9 cellular contexts compared by ENCODE assay signal in the genomic region with DNA sequence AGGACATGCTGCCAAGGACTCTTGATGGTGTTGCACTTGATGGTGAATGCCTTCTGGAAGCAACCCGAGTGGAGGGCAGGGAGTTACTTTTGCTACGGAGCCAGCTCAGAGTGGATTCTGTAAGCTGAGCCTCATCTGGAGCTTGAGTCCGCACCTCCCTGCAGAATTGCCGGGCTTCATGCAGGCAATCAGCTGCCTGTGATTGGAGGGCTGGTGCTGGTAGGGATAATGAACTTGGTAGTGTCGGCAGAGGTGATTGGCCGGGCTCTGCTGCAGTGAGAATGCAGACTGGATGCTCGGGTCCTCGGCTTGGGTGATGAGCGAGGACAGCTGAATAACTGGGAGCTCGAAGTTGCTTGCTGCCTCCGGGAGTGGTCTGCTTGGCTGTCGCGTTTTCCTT. TPM values are rescaled to one million over a fixed set of nuclear protein-coding genes. Genes with fewer than 3 reads are reported as not detected.
A peak's percentile ranks its signal among the peaks of the same experiment; 100 is the strongest.
DNase-seq lines count a peak whose midpoint lies in the region; ATAC-seq and TF ChIP-seq lines count a peak whose summit lies in the region.
"Had no signal": no experiment of that assay in that cellular context is flagged by ENCODE, and none has a peak within 500 bp of the region (broad histone marks: within the 10 kb centered on the region; RNA-seq: fewer than 3 reads in every experiment).

No MANE protein-coding gene starts in this region.

- no peaks in the 10 kb centered on the region for H3K27me3 Mint-ChIP-seq in T-helper 17 cell
- no peaks in the 10 kb centered on the region for H3K27me3 Mint-ChIP-seq in activated T-helper 2 cell treated with anti-CD3 and anti-CD28 coated beads, Interferon-gamma antibody, Interleukin-2, Interleukin-4, amounts not matched to agents 10 μg/mL and 5 μg/mL and 100 μg/mL, durations not matched to agents 14 hours and 24 hours and 36 hours (ENCODE audit: low read depth)

- H3K27ac Mint-ChIP-seq in T-helper 17 cell, result peak overlapping the region; percentile 94
- no peak overlapping the region for H3K27ac Mint-ChIP-seq in activated T-helper 2 cell treated with anti-CD3 and anti-CD28 coated beads, Interferon-gamma antibody, Interleukin-2, Interleukin-4, amounts not matched to agents 10 μg/mL and 5 μg/mL and 100 μg/mL, durations not matched to agents 14 hours and 24 hours and 36 hours

- peak overlapping the region; percentile 38 for H3K4me3 ChIP-seq in left ventricle myocardium inferior
- H3K4me3 ChIP-seq in sigmoid colon, result peak overlapping the region in 3 of 4 donors; percentile 9 to 13 (median 11)

- no peak for TF ChIP-seq EP300 in sigmoid colon (IDR thresholded peaks at IDR 0.05)

- no peaks in the 10 kb centered on the region for H3K36me3 Mint-ChIP-seq in T-helper 17 cell (ENCODE audit: low read depth)
- peaks cover 14% of the 10 kb centered on the region for H3K36me3 Mint-ChIP-seq in activated T-helper 2 cell treated with anti-CD3 and anti-CD28 coated beads, Interferon-gamma antibody, Interleukin-2, Interleukin-4, amounts not matched to agents 10 μg/mL and 5 μg/mL and 100 μg/mL, durations not matched to agents 14 hours and 24 hours and 36 hours (ENCODE audit: low read depth)

- H3K4me1 ChIP-seq in left ventricle myocardium inferior (peaks cover 62% of the 10 kb centered on the region), sigmoid colon (peaks cover 0 to 51% (median 48%) of the 10 kb centered on the region in 4 donors), foreskin keratinocyte (peaks cover 9% of the 10 kb centered on the region)

- H3K27ac ChIP-seq in left ventricle myocardium inferior (replicated peaks), result peak overlapping the region; percentile 31
- peak overlapping the region; percentile 91 to 98 (median 92) for H3K27ac ChIP-seq in sigmoid colon
- no peak overlapping the region for H3K27ac ChIP-seq in foreskin keratinocyte

- TF ChIP-seq CTCF in left ventricle myocardium inferior (IDR thresholded peaks at IDR 0.05; ENCODE audit: borderline replicate concordance), result no peak
- no peak for TF ChIP-seq CTCF in sigmoid colon (IDR thresholded peaks at IDR 0.05)
- no peak for TF ChIP-seq CTCF in foreskin keratinocyte (conservative IDR thresholded peaks at IDR 0.05)

- peaks cover 50% of the 10 kb centered on the region for H3K4me1 Mint-ChIP-seq in T-helper 17 cell
- H3K4me1 Mint-ChIP-seq in activated T-helper 2 cell treated with anti-CD3 and anti-CD28 coated beads, Interferon-gamma antibody, Interleukin-2, Interleukin-4, amounts not matched to agents 10 μg/mL and 5 μg/mL and 100 μg/mL, durations not matched to agents 14 hours and 24 hours and 36 hours (ENCODE audit: low read depth), result peaks cover 52% of the 10 kb centered on the region

- ATAC-seq in T-helper 17 cell (no peak), foreskin keratinocyte (no peak)

- H3K36me3 ChIP-seq in left ventricle myocardium inferior (no peaks in the 10 kb centered on the region), sigmoid colon (no peaks in the 10 kb centered on the region)

- H3K27me3 ChIP-seq in left ventricle myocardium inferior (ENCODE audit: low read depth), result no peaks in the 10 kb centered on the region
- no peaks in the 10 kb centered on the region for H3K27me3 ChIP-seq in sigmoid colon
- no peaks in the 10 kb centered on the region for H3K27me3 ChIP-seq in foreskin keratinocyte

- H3K9me3 ChIP-seq in T-helper 17 cell (ENCODE audit: control insufficient read depth, low read length, poor library complexity, severe bottlenecking) (no peaks in the 10 kb centered on the region), left ventricle myocardium inferior (replicated peaks) (no peaks in the 10 kb centered on the region), sigmoid colon (no peaks in the 10 kb centered on the region)

- peak; percentile 81 for DNase-seq in EL
- DNase-seq in T-helper 17 cell, result no peak
- DNase-seq in left ventricle myocardium inferior, result peak; percentile 64
- peak; percentile 92 for DNase-seq in sigmoid colon
- no peak for DNase-seq in HT-29 (ENCODE audit: low spot score)
- DNase-seq in DMS153 (lab: John Stamatoyannopoulos, UW), result no peak
- no peak for DNase-seq in activated T-helper 2 cell treated with anti-CD3 and anti-CD28 coated beads, Interferon-gamma antibody, Interleukin-2, Interleukin-4, amounts not matched to agents 10 μg/mL and 5 μg/mL and 100 μg/mL, durations not matched to agents 14 hours and 24 hours and 36 hours (ENCODE audit: low spot score)
- no peak for DNase-seq in foreskin keratinocyte
- DNase-seq: effector memory CD4-positive, alpha-beta T cell had no signal

- intact Hi-C loops in left ventricle myocardium inferior (cut with micrococcal nuclease) (no loop called here), sigmoid colon (cut with DNase I) (no loop called here)
- intact Hi-C loops in activated T-helper 2 cell treated with anti-CD3 and anti-CD28 coated beads, Interferon-gamma antibody, Interleukin-2, Interleukin-4, amounts not matched to agents 10 μg/mL and 5 μg/mL and 100 μg/mL, durations not matched to agents 14 hours and 24 hours and 36 hours (cut with micrococcal nuclease), result no loop called here

- 66 to 84% methylated on average over 13 of the region's 13 CpGs for WGBS in sigmoid colon, 2 donors

- no peaks in the 10 kb centered on the region for H3K9me3 Mint-ChIP-seq in activated T-helper 2 cell treated with anti-CD3 and anti-CD28 coated beads, Interferon-gamma antibody, Interleukin-2, Interleukin-4, amounts not matched to agents 10 μg/mL and 5 μg/mL and 100 μg/mL, durations not matched to agents 14 hours and 24 hours and 36 hours

- H3K4me3 Mint-ChIP-seq in T-helper 17 cell, result no peak overlapping the region
- H3K4me3 Mint-ChIP-seq in activated T-helper 2 cell treated with anti-CD3 and anti-CD28 coated beads, Interferon-gamma antibody, Interleukin-2, Interleukin-4, amounts not matched to agents 10 μg/mL and 5 μg/mL and 100 μg/mL, durations not matched to agents 14 hours and 24 hours and 36 hours (ENCODE audit: low read depth), result no peak overlapping the region

- no peak for TF ChIP-seq POLR2A in sigmoid colon (IDR thresholded peaks at IDR 0.05)

RNA-seq across cellular contexts. Expression of gene SLC25A25, which starts 23.1 kb away (rescaled TPM):
- total RNA-seq in T-helper 17 cell (10 to 100 TPM; 16.3 to 20.4 TPM), left ventricle myocardium inferior (5.4 TPM), sigmoid colon (10 to 100 TPM; 10.2 to 77.2 (median 12.9) TPM), foreskin keratinocyte (8.0 and 8.7 TPM in 2 replicates)
- polyA plus RNA-seq in sigmoid colon (10 to 100 TPM; 16.6 to 19.4 (median 16.8) TPM), foreskin keratinocyte (3.8 and 4.8 TPM in 2 replicates)
- total RNA-seq in HT-29 (2014; rRNA removed; shearing (Covaris generic)), result 88.1 and 94.8 TPM in 2 replicates
- 11.3 and 11.9 TPM in 2 replicates for total RNA-seq in activated T-helper 2 cell treated with anti-CD3 and anti-CD28 coated beads, Interferon-gamma antibody, Interleukin-2, Interleukin-4, amounts not matched to agents 10 μg/mL and 5 μg/mL and 100 μg/mL, durations not matched to agents 14 hours and 24 hours and 36 hours

RNA-seq across cellular contexts. Expression of gene NAIF1, which starts 24.0 kb away (rescaled TPM):
- total RNA-seq in T-helper 17 cell, result 10 to 100 TPM; 11.6 to 15.2 TPM
- total RNA-seq in left ventricle myocardium inferior, result 7.9 TPM
- 10 to 100 TPM in 1 of 4 donors, 1 to 10 TPM in 3; 5.5 to 10.7 (median 6.3) TPM for total RNA-seq in sigmoid colon
- 10 to 100 TPM in 1 of 3 donors, 1 to 10 TPM in 2; 8.4 to 11.0 (median 8.6) TPM for polyA plus RNA-seq in sigmoid colon
- 17.3 and 17.9 TPM in 2 replicates for total RNA-seq in HT-29 (2014; rRNA removed; shearing (Covaris generic))
- total RNA-seq in activated T-helper 2 cell treated with anti-CD3 and anti-CD28 coated beads, Interferon-gamma antibody, Interleukin-2, Interleukin-4, amounts not matched to agents 10 μg/mL and 5 μg/mL and 100 μg/mL, durations not matched to agents 14 hours and 24 hours and 36 hours, result 10.2 and 10.5 TPM in 2 replicates
- total RNA-seq in foreskin keratinocyte, result 8.0 and 9.5 TPM in 2 replicates
- 7.8 and 8.9 TPM in 2 replicates for polyA plus RNA-seq in foreskin keratinocyte

RNA-seq across cellular contexts. Expression of gene PTGES2, which starts 36.4 kb away (rescaled TPM):
- total RNA-seq in T-helper 17 cell (10 to 100 TPM; 46.4 to 58.2 TPM), left ventricle myocardium inferior (141 TPM), sigmoid colon (100 to 1,000 TPM in 2 of 4 donors, 10 to 100 TPM in 2; 60.0 to 119 (median 97.5) TPM), foreskin keratinocyte (67.6 and 75.4 TPM in 2 replicates)
- polyA plus RNA-seq in sigmoid colon (10 to 100 TPM; 56.5 to 82.2 (median 66.1) TPM), foreskin keratinocyte (85.0 and 86.8 TPM in 2 replicates)
- 365 and 392 TPM in 2 replicates for total RNA-seq in HT-29 (2014; rRNA removed; shearing (Covaris generic))
- 67.8 and 77.6 TPM in 2 replicates for total RNA-seq in activated T-helper 2 cell treated with anti-CD3 and anti-CD28 coated beads, Interferon-gamma antibody, Interleukin-2, Interleukin-4, amounts not matched to agents 10 μg/mL and 5 μg/mL and 100 μg/mL, durations not matched to agents 14 hours and 24 hours and 36 hours

RNA-seq across cellular contexts. Expression of gene LCN2, which starts 58.1 kb away (rescaled TPM):
- total RNA-seq in T-helper 17 cell (1 to 10 TPM in 1 of 2 donors, not detected in 1; 9.3 TPM), left ventricle myocardium inferior (not detected), sigmoid colon (not detected), foreskin keratinocyte (0.63 and 2.6 TPM in 2 replicates)
- polyA plus RNA-seq in sigmoid colon (1,000 to 10,000 TPM in 1 of 3 donors, 10 to 100 TPM in 1, 1 to 10 TPM in 1; 9.6 to 1,818 (median 79.8) TPM), foreskin keratinocyte (0.48 and 4.0 TPM in 2 replicates)
- total RNA-seq in HT-29 (2014; rRNA removed; shearing (Covaris generic)), result 221 and 241 TPM in 2 replicates
- total RNA-seq in activated T-helper 2 cell treated with anti-CD3 and anti-CD28 coated beads, Interferon-gamma antibody, Interleukin-2, Interleukin-4, amounts not matched to agents 10 μg/mL and 5 μg/mL and 100 μg/mL, durations not matched to agents 14 hours and 24 hours and 36 hours, result not detected in 2 replicates

Comparison
In these comparisons a context has a peak if more than half of its experiments do, and no peak if none do; other contexts are left out.
1. DNase-seq: peak in EL (single experiment), left ventricle myocardium inferior (single experiment) and sigmoid colon (single experiment); none in T-helper 17 cell (0 of 3), HT-29 (single experiment), DMS153 (single experiment), activated T-helper 2 cell treated with anti-CD3 and anti-CD28 coated beads, Interferon-gamma antibody, Interleukin-2, Interleukin-4, amounts not matched to agents 10 μg/mL and 5 μg/mL and 100 μg/mL, durations not matched to agents 14 hours and 24 hours and 36 hours (single experiment) and foreskin keratinocyte (0 of 2).